ENCODE assay signal across 10 cellular contexts in the genomic region with DNA sequence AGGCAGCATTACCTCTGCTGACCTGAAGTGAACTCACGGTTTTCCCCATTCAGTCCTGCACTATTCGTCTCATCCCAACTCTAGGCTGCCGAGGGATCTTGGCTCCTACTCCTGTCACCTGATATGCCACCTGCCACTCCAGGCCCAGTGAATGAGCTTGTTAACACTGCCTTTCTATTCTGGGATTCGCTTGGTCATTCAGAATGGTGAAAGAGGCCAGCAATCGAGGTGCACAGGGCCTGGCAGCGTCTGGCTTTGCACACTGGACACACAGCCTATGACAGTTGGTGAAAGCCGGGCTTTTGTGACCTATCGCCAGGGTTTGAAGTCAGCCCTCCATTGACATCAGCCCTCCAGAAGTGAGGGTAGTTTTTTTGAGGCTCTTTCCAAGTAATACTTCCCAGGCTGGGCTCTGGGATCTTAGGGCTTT. TPM values are rescaled to one million over a fixed set of nuclear protein-coding genes. Genes with fewer than 3 reads are reported as not detected.
DNase-seq lines count a peak whose midpoint lies in the region; ATAC-seq and TF ChIP-seq lines count a peak whose summit lies in the region.
"Had no signal": no experiment of that assay in that cellular context is flagged by ENCODE, and none has a peak within 500 bp of the region (broad histone marks: within the 10 kb centered on the region; RNA-seq: fewer than 3 reads in every experiment).

No MANE protein-coding gene starts in this region.

- H3K4me3 ChIP-seq in heart right ventricle (no peak overlapping the region), smooth muscle cell (no peak overlapping the region)
- H3K4me3 ChIP-seq: tibial nerve had no signal

- H3K79me2 ChIP-seq in smooth muscle cell (ENCODE audit: low read depth) = peaks cover 100% of the 10 kb centered on the region

- peak overlapping the region; percentile 42 to 82 (median 73) for H3K27ac ChIP-seq in heart right ventricle
- peak overlapping the region; percentile 16 for H3K27ac ChIP-seq in smooth muscle cell (ENCODE audit: low read depth)

- no peaks in the 10 kb centered on the region for H3K27me3 ChIP-seq in heart right ventricle
- H3K27me3 ChIP-seq in smooth muscle cell (ENCODE audit: low read depth) = no peaks in the 10 kb centered on the region
- H3K27me3 ChIP-seq: tibial nerve had no signal

- H2AFZ ChIP-seq in smooth muscle cell (ENCODE audit: low read depth) = no peak overlapping the region

- WGBS in heart right ventricle, 2 donors = 36 to 46% methylated on average over 8 of the region's 8 CpGs
- WGBS in smooth muscle cell (ENCODE audit: low lambda C conversion rate) = 91% methylated on average over 8 of the region's 8 CpGs

- ATAC-seq in heart right ventricle = peak; percentile 73 to 91 (median 86)
- no peak for ATAC-seq in GM18867 (IDR thresholded peaks at IDR 0.05; ENCODE audit: unreplicated experiment)

- H3K9ac ChIP-seq in smooth muscle cell (ENCODE audit: low read depth) = no peak overlapping the region

- H3F3A ChIP-seq in smooth muscle cell (ENCODE audit: low read depth) = peaks cover 3% of the 10 kb centered on the region

- peaks cover 100% of the 10 kb centered on the region for H4K20me1 ChIP-seq in smooth muscle cell (ENCODE audit: low read depth)

- intact Hi-C loops in heart right ventricle (cut with DNase I) = no loop called here

- peaks cover 51 to 100% (median 96%) of the 10 kb centered on the region in 9 donors for H3K4me1 ChIP-seq in heart right ventricle
- no peaks in the 10 kb centered on the region for H3K4me1 ChIP-seq in smooth muscle cell (ENCODE audit: low read depth)

- H3K9me3 ChIP-seq in heart right ventricle (no peaks in the 10 kb centered on the region), smooth muscle cell (replicated peaks; ENCODE audit: low read depth) (no peaks in the 10 kb centered on the region)
- H3K9me3 ChIP-seq: tibial nerve had no signal

- no peak for TF ChIP-seq CTCF in heart right ventricle (IDR thresholded peaks at IDR 0.05)
- TF ChIP-seq CTCF in smooth muscle cell (IDR thresholded peaks at IDR 0.05; ENCODE audit: borderline replicate concordance, insufficient read depth, poor library complexity, severe bottlenecking) = no peak

- DNase-seq in LHCN-M2 (ENCODE audit: low read depth) (peak; percentile 44), NCI-H82 (lab: John Stamatoyannopoulos, UW) (peak; percentile 86), heart right ventricle (peak; percentile 51 to 78), smooth muscle cell (lab: John Stamatoyannopoulos, UW; ENCODE audit: unreplicated experiment) (no peak), dermis blood vessel endothelial cell (no peak), A172 (ENCODE audit: low spot score) (no peak)
- no peak for DNase-seq in activated CD4-positive, alpha-beta T cell treated with anti-CD3 and anti-CD28 coated beads, Interleukin-2, amount 50 U/mL, for 4 hours
- DNase-seq: activated T-cell treated with anti-CD3 and anti-CD28 coated beads, Interleukin-2, amount 50 U/mL, for 1 hour had no signal

- H3K4me2 ChIP-seq in smooth muscle cell = no peak overlapping the region

- H3K36me3 ChIP-seq in heart right ventricle (peaks cover 0 to 32% (median 0%) of the 10 kb centered on the region in 9 donors), smooth muscle cell (ENCODE audit: low read depth) (no peaks in the 10 kb centered on the region)
- H3K36me3 ChIP-seq: tibial nerve had no signal

RNA-seq across cellular contexts. Expression of a gene that starts 59.3 kb away (rescaled TPM):
- 80.9 and 83.7 TPM in 2 replicates for total RNA-seq in LHCN-M2 (2014; rRNA removed)
- polyA plus RNA-seq in LHCN-M2 (2012) = 1,611 TPM
- 1,000 to 10,000 TPM; 1,611 to 2,234 (median 1,868) TPM for total RNA-seq in heart right ventricle
- 1,000 to 10,000 TPM in 1 of 2 donors, 100 to 1,000 TPM in 1; 755 to 2,519 TPM for polyA plus RNA-seq in heart right ventricle
- 185 and 198 TPM in 2 replicates for total RNA-seq in smooth muscle cell
- polyA plus RNA-seq in smooth muscle cell = 993 and 1,109 TPM in 2 replicates
- 1.9 and 3.7 TPM in 2 replicates for total RNA-seq in dermis blood vessel endothelial cell
- 9.4 and 9.8 TPM in 2 replicates for total RNA-seq in A172 (2014; rRNA removed; shearing (Covaris generic))

Comparison
In these comparisons a context has a peak if more than half of its experiments do, and no peak if none do; other contexts are left out.
1. DNase-seq: peak in LHCN-M2 (single experiment), NCI-H82 (single experiment) and heart right ventricle (2 of 2); none in smooth muscle cell (single experiment), dermis blood vessel endothelial cell (single experiment), A172 (single experiment) and activated CD4-positive, alpha-beta T cell treated with anti-CD3 and anti-CD28 coated beads, Interleukin-2, amount 50 U/mL, for 4 hours (0 of 2).